In the genomic region with DNA sequence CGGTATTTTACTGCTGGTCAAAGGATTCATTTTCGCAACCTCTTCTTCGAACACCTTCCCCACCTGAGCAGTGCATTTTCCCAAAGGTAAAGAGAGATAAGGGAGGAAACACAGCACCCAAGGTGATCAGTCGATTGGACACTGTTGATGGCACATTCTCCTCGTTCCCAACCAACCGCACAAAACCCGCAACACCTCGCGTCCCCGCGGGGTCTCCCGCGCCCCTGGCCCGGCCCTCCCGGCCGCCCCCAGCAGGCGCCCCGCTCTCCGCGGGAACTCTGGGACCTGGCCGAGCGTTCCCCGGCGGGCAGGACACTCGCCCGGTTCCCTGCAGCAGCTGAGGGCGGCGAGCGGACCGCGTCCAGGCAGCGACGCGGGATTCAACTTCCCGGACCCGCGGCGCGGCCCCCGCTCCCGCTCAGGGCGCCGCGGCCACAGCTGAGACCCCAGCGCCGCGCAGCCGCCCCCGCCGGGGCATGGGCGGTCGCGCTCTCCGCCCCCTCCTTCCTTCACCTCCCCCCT, we compare ENCODE assay signal across 8 cellular contexts. TPM values are rescaled to one million over a fixed set of nuclear protein-coding genes. Genes with fewer than 3 reads are reported as not detected.
DNase-seq lines count a peak whose midpoint lies in the region; ATAC-seq and TF ChIP-seq lines count a peak whose summit lies in the region.

No MANE protein-coding gene starts in this region.

- WGBS in prostate gland, result under 1% methylated on average over 38 of the region's 54 CpGs

- H3K9me3 Mint-ChIP-seq in glutamatergic neuron (ENCODE audit: unreplicated experiment), result peaks cover 20% of the 10 kb centered on the region

- H3K36me3 Mint-ChIP-seq in glutamatergic neuron (ENCODE audit: unreplicated experiment), result peaks cover 5% of the 10 kb centered on the region

- peaks cover 11% of the 10 kb centered on the region for H3K27me3 Mint-ChIP-seq in glutamatergic neuron (ENCODE audit: unreplicated experiment)

- no peaks in the 10 kb centered on the region for H3K36me3 ChIP-seq in WERI-Rb-1
- H3K36me3 ChIP-seq in prostate gland, result no peaks in the 10 kb centered on the region

- no peak for TF ChIP-seq POLR2A in prostate gland (IDR thresholded peaks at IDR 0.05)

- peaks cover 14% of the 10 kb centered on the region for H3K4me1 Mint-ChIP-seq in glutamatergic neuron (ENCODE audit: low read depth, unreplicated experiment)

- H3K27ac ChIP-seq in WERI-Rb-1 (peak overlapping the region; percentile 68), prostate gland (peak overlapping the region in 1 of 2 donors; percentile 48)

- H3K27ac Mint-ChIP-seq in glutamatergic neuron (ENCODE audit: unreplicated experiment), result peak overlapping the region; percentile 96

- H3K4me3 Mint-ChIP-seq in glutamatergic neuron (ENCODE audit: unreplicated experiment), result peak overlapping the region; percentile 98

- intact Hi-C loops in prostate gland (cut with DNase I), result no loop called here

- H3K9me3 ChIP-seq in WERI-Rb-1 (ENCODE audit: severe bottlenecking) (no peaks in the 10 kb centered on the region), prostate gland (no peaks in the 10 kb centered on the region)

- TF ChIP-seq CTCF in WERI-Rb-1 (IDR thresholded peaks at IDR 0.05; ENCODE audit: low read depth, low read length), result no peak
- no peak for TF ChIP-seq CTCF in glutamatergic neuron (IDR thresholded peaks at IDR 0.05; ENCODE audit: partially characterized antibody, unreplicated experiment)
- no peak for TF ChIP-seq CTCF in prostate gland (IDR thresholded peaks at IDR 0.05)

- H3K4me1 ChIP-seq in prostate gland (replicated peaks), result no peaks in the 10 kb centered on the region

- peak overlapping the region; percentile 77 for H3K4me3 ChIP-seq in WERI-Rb-1 (ENCODE audit: low read depth, low read length)
- peak overlapping the region; percentile 52 to 55 for H3K4me3 ChIP-seq in prostate gland

- peak; percentile 10 for ATAC-seq in HG02623 (IDR thresholded peaks at IDR 0.05; ENCODE audit: unreplicated experiment)

- DNase-seq in NCI-H2227 (lab: John Stamatoyannopoulos, UW; ENCODE audit: unreplicated experiment), result peak; percentile 76
- no peak for DNase-seq in NCI-H2227 treated with DMSO at 0.1 percent for 48 hours (lab: John Stamatoyannopoulos, UW)
- DNase-seq in WERI-Rb-1, result peak; percentile 30
- peak; percentile 67 for DNase-seq in glutamatergic neuron
- no peak for DNase-seq in prostate gland (ENCODE audit: low spot score)
- DNase-seq in Kasumi-1 (lab: John Stamatoyannopoulos, UW), result no peak
- no peak for DNase-seq in SIG-M5 treated with dmso at 0.1 percent for 504 hours (lab: John Stamatoyannopoulos, UW; ENCODE audit: unreplicated experiment)

- H3K27me3 ChIP-seq in WERI-Rb-1 (ENCODE audit: insufficient read depth, low read depth, severe bottlenecking) (no peaks in the 10 kb centered on the region), prostate gland (replicated peaks; ENCODE audit: insufficient read depth) (no peaks in the 10 kb centered on the region)

RNA-seq across cellular contexts. Expression of gene RGS17, which starts 0.5 kb away (rescaled TPM):
- total RNA-seq in glutamatergic neuron (ENCODE audit: unreplicated experiment) (11.5 TPM), prostate gland (1 to 10 TPM; 1.6 to 3.3 TPM)

Comparison
In these comparisons a context has a peak if more than half of its experiments do, and no peak if none do; other contexts are left out.
1. DNase-seq: peak in NCI-H2227 (single experiment), WERI-Rb-1 (single experiment) and glutamatergic neuron (single experiment); none in NCI-H2227 treated with DMSO at 0.1 percent for 48 hours (single experiment), prostate gland (single experiment), Kasumi-1 (0 of 2) and SIG-M5 treated with dmso at 0.1 percent for 504 hours (single experiment).